ENCODE assay signal across 2 cellular contexts in genomic region chr1:203172184-203173115, GRCh38.
TF ChIP-seq lines count a peak whose summit lies in the region.

No MANE protein-coding gene starts in this region.

TF ChIP-seq in SK-N-SH, 30 proteins besides CTCF, POLR2A, EP300 and RAD21:
- TF ChIP-seq SMC3 (IDR thresholded peaks at IDR 0.05; ENCODE audit: low read depth, low read length) = peak; percentile 84
- TF ChIP-seq NRF1 (IDR thresholded peaks at IDR 0.05; ENCODE audit: low read depth, low read length) = no peak
TF ChIP-seq in SK-N-SH: peak in this region for 1.

TF ChIP-seq in GM12878, 131 proteins besides CTCF, POLR2A, EP300 and RAD21:
- TF ChIP-seq SUZ12 (IDR thresholded peaks at IDR 0.05; ENCODE audit: unreplicated experiment) (no peak), HSF1 (IDR thresholded peaks at IDR 0.05; ENCODE audit: low read depth, low read length) (no peak), ZNF384 (IDR thresholded peaks at IDR 0.05; ENCODE audit: borderline replicate concordance, low read depth, low read length) (no peak), ZNF217 (IDR thresholded peaks at IDR 0.05) (no peak), TCF12 (IDR thresholded peaks at IDR 0.05; ENCODE audit: low read depth, low read length) (peak; percentile 78), BRCA1 (IDR thresholded peaks at IDR 0.05; ENCODE audit: low read depth, low read length) (no peak), NBN (IDR thresholded peaks at IDR 0.05) (no peak), ZBTB4 (CRISPR knock-in tag; IDR thresholded peaks at IDR 0.05) (no peak), SMAD1 (IDR thresholded peaks at IDR 0.05; ENCODE audit: low read depth, partially characterized antibody) (no peak), ZZZ3 (IDR thresholded peaks at IDR 0.05; ENCODE audit: control insufficient read depth, insufficient read length, low read depth) (no peak), SMC3 (IDR thresholded peaks at IDR 0.05; ENCODE audit: borderline replicate concordance, low read length) (peak; percentile 53; the same call in 1 of the 2 replicates), EGR1 (IDR thresholded peaks at IDR 0.05; ENCODE audit: borderline replicate concordance in 1 of 2, low read depth in 2 of 2, low read length in 2 of 2) (no peak), TARDBP (IDR thresholded peaks at IDR 0.05; ENCODE audit: borderline replicate concordance) (no peak), ZNF207 (IDR thresholded peaks at IDR 0.05; ENCODE audit: borderline replicate concordance) (no peak), MYB (IDR thresholded peaks at IDR 0.05; ENCODE audit: borderline replicate concordance, low read depth, low read length) (no peak), SKIL (IDR thresholded peaks at IDR 0.05; ENCODE audit: low read depth, poor library complexity, severe bottlenecking) (no peak), TCF3 (IDR thresholded peaks at IDR 0.05; ENCODE audit: borderline replicate concordance, insufficient read depth, low read depth, low read length) (0 out of 2 replicates have a peak, but pooled peaks have one; percentile 50)
